In the genomic region with DNA sequence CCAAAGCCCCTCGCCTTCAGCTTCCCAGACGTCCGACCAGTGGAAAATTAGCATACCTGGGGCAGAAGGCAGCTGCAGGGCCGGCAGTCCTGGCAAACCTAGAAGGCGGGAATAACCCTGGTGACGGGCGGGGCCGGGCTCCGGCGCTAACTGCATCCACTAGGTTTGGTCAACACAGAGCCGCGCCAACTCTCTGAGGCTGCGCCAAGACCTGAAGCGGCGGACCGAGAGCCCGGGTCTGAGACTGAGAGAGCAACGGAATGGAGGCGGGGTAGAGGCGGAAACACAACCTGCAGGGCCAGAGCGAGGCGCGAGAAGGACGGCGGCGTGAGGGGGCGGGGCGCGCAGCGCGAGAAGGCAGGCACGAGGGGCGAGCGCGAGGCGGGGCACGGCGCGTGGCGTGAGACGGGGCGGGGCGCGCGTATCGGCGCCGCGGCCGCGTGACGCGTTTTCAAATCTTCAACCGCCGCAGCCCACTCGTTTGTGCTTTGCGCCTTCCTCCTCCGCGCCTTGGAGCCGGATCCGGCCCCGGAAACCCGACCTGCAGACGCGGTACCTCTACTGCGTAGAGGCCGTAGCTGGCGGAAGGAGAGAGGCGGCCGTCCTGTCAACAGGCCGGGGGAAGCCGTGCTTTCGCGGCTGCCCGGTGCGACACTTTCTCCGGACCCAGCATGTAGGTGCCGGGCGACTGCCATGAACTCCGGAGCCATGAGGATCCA, we compare ENCODE assay signal across 8 cellular contexts. TPM values are rescaled to one million over a fixed set of nuclear protein-coding genes. Genes with fewer than 3 reads are reported as not detected.
DNase-seq lines count a peak whose midpoint lies in the region; ATAC-seq and TF ChIP-seq lines count a peak whose summit lies in the region.

A gene with protein sequence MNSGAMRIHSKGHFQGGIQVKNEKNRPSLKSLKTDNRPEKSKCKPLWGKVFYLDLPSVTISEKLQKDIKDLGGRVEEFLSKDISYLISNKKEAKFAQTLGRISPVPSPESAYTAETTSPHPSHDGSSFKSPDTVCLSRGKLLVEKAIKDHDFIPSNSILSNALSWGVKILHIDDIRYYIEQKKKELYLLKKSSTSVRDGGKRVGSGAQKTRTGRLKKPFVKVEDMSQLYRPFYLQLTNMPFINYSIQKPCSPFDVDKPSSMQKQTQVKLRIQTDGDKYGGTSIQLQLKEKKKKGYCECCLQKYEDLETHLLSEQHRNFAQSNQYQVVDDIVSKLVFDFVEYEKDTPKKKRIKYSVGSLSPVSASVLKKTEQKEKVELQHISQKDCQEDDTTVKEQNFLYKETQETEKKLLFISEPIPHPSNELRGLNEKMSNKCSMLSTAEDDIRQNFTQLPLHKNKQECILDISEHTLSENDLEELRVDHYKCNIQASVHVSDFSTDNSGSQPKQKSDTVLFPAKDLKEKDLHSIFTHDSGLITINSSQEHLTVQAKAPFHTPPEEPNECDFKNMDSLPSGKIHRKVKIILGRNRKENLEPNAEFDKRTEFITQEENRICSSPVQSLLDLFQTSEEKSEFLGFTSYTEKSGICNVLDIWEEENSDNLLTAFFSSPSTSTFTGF (plus strand): TSS at position 454 of the 719 bp plus-strand sequence. CDS start 240 bp downstream, at position 694.
A gene with protein sequence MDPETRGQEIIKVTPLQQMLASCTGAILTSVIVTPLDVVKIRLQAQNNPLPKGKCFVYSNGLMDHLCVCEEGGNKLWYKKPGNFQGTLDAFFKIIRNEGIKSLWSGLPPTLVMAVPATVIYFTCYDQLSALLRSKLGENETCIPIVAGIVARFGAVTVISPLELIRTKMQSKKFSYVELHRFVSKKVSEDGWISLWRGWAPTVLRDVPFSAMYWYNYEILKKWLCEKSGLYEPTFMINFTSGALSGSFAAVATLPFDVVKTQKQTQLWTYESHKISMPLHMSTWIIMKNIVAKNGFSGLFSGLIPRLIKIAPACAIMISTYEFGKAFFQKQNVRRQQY (minus strand): TSS at position 321 of the 719 bp plus-strand sequence. CDS start 17,633 bp downstream, outside the sequence.

- peak; percentile 85 for DNase-seq in NCI-H1694 (lab: John Stamatoyannopoulos, UW)
- peak; percentile 81 for DNase-seq in amniotic stem cell (lab: John Stamatoyannopoulos, UW)
- peak; percentile 97 for DNase-seq in left cardiac atrium
- peak; percentile 98 for DNase-seq in posterior vena cava (ENCODE audit: low spot score)
- DNase-seq in upper lobe of left lung, result peak; percentile 96 to 100

- H3K4me1 ChIP-seq in upper lobe of left lung, result peaks cover 17 to 29% (median 19%) of the 10 kb centered on the region in 4 donors

- no peaks in the 10 kb centered on the region for H3K36me3 ChIP-seq in upper lobe of left lung

- intact Hi-C loops in T-helper 1 cell treated with Interleukin-12 subunit alpha and Interleukin-12 subunit beta and Interleukin-4 antibody, amounts not matched to agents 30 ng/mL and 1 ng/mL, for 36 hours (cut with micrococcal nuclease), result loop anchor here (1.0 to 10.0 kb wide), 10 partner anchors 11 to 1129 kb away; a partner anchor contains a TSS
- intact Hi-C loops in left cardiac atrium (cut with DNase I) (loop anchor here in 1 of 2 donors (10.0 kb wide), 1 partner anchor 59 kb away; a partner anchor contains a TSS), posterior vena cava (cut with DNase I) (no loop called here)

- peak in 1 of 4 donors; percentile 23 for TF ChIP-seq EP300 in upper lobe of left lung (IDR thresholded peaks at IDR 0.05)

- H3K9me3 ChIP-seq in upper lobe of left lung, result no peaks in the 10 kb centered on the region

- peak in 1 of 6 experiments; percentile 21 for TF ChIP-seq CTCF in upper lobe of left lung (IDR thresholded peaks at IDR 0.05)

- peak within 1 kb of the TSS; percentile 87 to 94 (median 92) for H3K27ac ChIP-seq in upper lobe of left lung

- TF ChIP-seq POLR2A in upper lobe of left lung (IDR thresholded peaks at IDR 0.05), result peak in 3 of 4 donors; percentile 79 to 84 (median 84)

- peak; percentile 91 for ATAC-seq in GM18498 (IDR thresholded peaks at IDR 0.05; ENCODE audit: unreplicated experiment)
- peak; percentile 89 for ATAC-seq in HG02885 (IDR thresholded peaks at IDR 0.05; ENCODE audit: poor library complexity, unreplicated experiment)
- ATAC-seq in left cardiac atrium, result peak; percentile 98 to 99
- peak; percentile 98 to 99 for ATAC-seq in upper lobe of left lung (ENCODE audit: low FRiP score in 2 of 2)

- WGBS in upper lobe of left lung, 2 donors, result 1% methylated on average over 35 to 47 of the region's 80 CpGs

- H3K27me3 ChIP-seq in upper lobe of left lung, result no peaks in the 10 kb centered on the region

- peak within 1 kb of the TSS; percentile 63 to 93 (median 78) for H3K4me3 ChIP-seq in upper lobe of left lung

RNA-seq across cellular contexts. Expression of the first gene that starts in this region (rescaled TPM):
- total RNA-seq in T-helper 1 cell treated with Interleukin-12 subunit alpha and Interleukin-12 subunit beta and Interleukin-4 antibody, amounts not matched to agents 30 ng/mL and 1 ng/mL, for 36 hours, result 52.2 and 58.0 TPM in 2 replicates
- total RNA-seq in left cardiac atrium (1 to 10 TPM; 3.1 to 5.3 TPM), posterior vena cava (1 to 10 TPM; 4.9 to 6.1 TPM), upper lobe of left lung (10 to 100 TPM in 2 of 6 donors, 1 to 10 TPM in 4; 4.2 to 14.6 (median 8.6) TPM)

RNA-seq across cellular contexts. Expression of the second gene that starts in this region (rescaled TPM):
- 40.9 and 42.1 TPM in 2 replicates for total RNA-seq in T-helper 1 cell treated with Interleukin-12 subunit alpha and Interleukin-12 subunit beta and Interleukin-4 antibody, amounts not matched to agents 30 ng/mL and 1 ng/mL, for 36 hours
- total RNA-seq in left cardiac atrium (10 to 100 TPM; 25.1 to 31.4 TPM), posterior vena cava (10 to 100 TPM; 18.3 to 21.5 TPM), upper lobe of left lung (10 to 100 TPM in 5 of 6 donors, 1 to 10 TPM in 1; 6.2 to 37.6 (median 20.1) TPM)

Comparison
In these comparisons a context has a peak if more than half of its experiments do, and no peak if none do; other contexts are left out.
1. Peak in every context shown above with its lines: DNase-seq, ATAC-seq, H3K4me3 ChIP-seq and H3K27ac ChIP-seq.